29 cellular contexts compared by ENCODE assay signal in the genomic region with DNA sequence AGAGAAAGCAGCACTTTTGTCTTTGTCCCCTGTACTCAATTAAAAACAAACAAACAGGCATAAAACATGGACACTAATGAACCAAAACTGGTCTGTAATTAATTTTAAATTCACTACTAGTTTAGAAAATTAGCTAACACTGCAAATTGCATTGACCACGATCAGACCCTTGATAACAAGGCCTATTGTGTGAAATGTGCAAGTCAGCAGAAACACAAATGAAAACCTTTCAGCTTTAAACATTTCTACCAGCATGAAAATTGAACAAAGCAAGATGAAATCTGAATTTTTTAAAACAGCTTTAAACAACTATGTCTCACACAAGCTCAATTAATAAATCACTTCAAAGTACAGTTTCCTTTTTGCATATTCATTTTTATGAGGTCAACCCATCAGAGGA.
"Had no signal": no experiment of that assay in that cellular context is flagged by ENCODE, and none has a peak within 500 bp of the region (broad histone marks: within the 10 kb centered on the region; RNA-seq: fewer than 3 reads in every experiment).

No MANE protein-coding gene starts in this region.

- FAIRE-seq: bronchial epithelial cell, endometrium, TTC549 had no signal

- H3K36me3 ChIP-seq: left ventricle myocardium inferior, neutrophil, ovary, upper lobe of right lung had no signal

- H3K9me3 ChIP-seq: mucosa of descending colon, neutrophil, ovary, psoas muscle, upper lobe of right lung had no signal

- H3K4me3 ChIP-seq: left ventricle myocardium inferior, mucosa of descending colon, ovary, psoas muscle, smooth muscle cell, upper lobe of right lung had no signal

- H3K4me1 ChIP-seq: left ventricle myocardium inferior, psoas muscle, upper lobe of right lung had no signal

- H3K4me1 Mint-ChIP-seq: central memory CD8-positive, alpha-beta T cell; nephron; stimulated activated memory B cell treated with anti-CD40 and anti-IgM and Interleukin-4, amounts not matched to agents 10 μg/mL and 1 μg/mL and 100 μg/mL, for 72 hours; stimulated activated naive CD8-positive, alpha-beta T cell treated with anti-CD3 and anti-CD28 coated beads, Interleukin-15, amount 100 ng/mL, for 72 hours had no signal

- ATAC-seq: activated naive CD4-positive, alpha-beta T cell treated with anti-CD3 and anti-CD28 coated beads, Interleukin-2, amount 50 U/mL, for 72 hours; activated T-cell treated with anti-CD3 and anti-CD28 coated beads, Interleukin-2, amount 50 U/mL, for 72 hours; mucosa of descending colon; psoas muscle; stimulated activated memory B cell treated with anti-CD40 and anti-IgM and Interleukin-4, amounts not matched to agents 10 μg/mL and 1 μg/mL and 100 μg/mL, for 72 hours; stimulated activated naive CD8-positive, alpha-beta T cell treated with anti-CD3 and anti-CD28 coated beads, Interleukin-15, amount 100 ng/mL, for 72 hours; upper lobe of right lung had no signal

- H3K4me3 Mint-ChIP-seq: activated T-cell treated with anti-CD3 and anti-CD28 coated beads, Interleukin-2, amount 50 U/mL, for 72 hours; central memory CD8-positive, alpha-beta T cell; dendritic cell treated with granulocyte-macrophage colony-stimulating factor and Interleukin-4, amounts not matched to agents 40 ng/mL and 50 ng/mL, for 4 days; nephron; stimulated activated memory B cell treated with anti-CD40 and anti-IgM and Interleukin-4, amounts not matched to agents 10 μg/mL and 1 μg/mL and 100 μg/mL, for 72 hours; stimulated activated naive CD8-positive, alpha-beta T cell treated with anti-CD3 and anti-CD28 coated beads, Interleukin-15, amount 100 ng/mL, for 72 hours had no signal

- H3K4me2 ChIP-seq: smooth muscle cell had no signal

- H3K27me3 ChIP-seq: neutrophil, ovary, upper lobe of right lung had no signal

- H3K36me3 Mint-ChIP-seq: activated naive CD4-positive, alpha-beta T cell treated with anti-CD3 and anti-CD28 coated beads, Interleukin-2, amount 50 U/mL, for 72 hours; stimulated activated memory B cell treated with anti-CD40 and anti-IgM and Interleukin-4, amounts not matched to agents 10 μg/mL and 1 μg/mL and 100 μg/mL, for 72 hours had no signal

- H3K27me3 Mint-ChIP-seq: dendritic cell treated with granulocyte-macrophage colony-stimulating factor and Interleukin-4, amounts not matched to agents 40 ng/mL and 50 ng/mL, for 4 days; stimulated activated naive CD8-positive, alpha-beta T cell treated with anti-CD3 and anti-CD28 coated beads, Interleukin-15, amount 100 ng/mL, for 72 hours had no signal

- H3K27ac ChIP-seq: left ventricle myocardium inferior, neutrophil, ovary, psoas muscle, upper lobe of right lung, VCaP had no signal

- H3K27ac Mint-ChIP-seq: activated naive CD4-positive, alpha-beta T cell treated with anti-CD3 and anti-CD28 coated beads, Interleukin-2, amount 50 U/mL, for 72 hours; activated T-cell treated with anti-CD3 and anti-CD28 coated beads, Interleukin-2, amount 50 U/mL, for 72 hours; dendritic cell treated with granulocyte-macrophage colony-stimulating factor and Interleukin-4, amounts not matched to agents 40 ng/mL and 50 ng/mL, for 4 days; nephron; stimulated activated memory B cell treated with anti-CD40 and anti-IgM and Interleukin-4, amounts not matched to agents 10 μg/mL and 1 μg/mL and 100 μg/mL, for 72 hours; stimulated activated naive CD8-positive, alpha-beta T cell treated with anti-CD3 and anti-CD28 coated beads, Interleukin-15, amount 100 ng/mL, for 72 hours had no signal

- DNase-seq: activated CD4-positive, alpha-beta T cell treated with anti-CD3 and anti-CD28 coated beads for 4 hours; activated CD4-positive, alpha-beta T cell treated with anti-CD3 and anti-CD28 coated beads, Interleukin-2, amount 50 U/mL, for 4 hours; activated naive CD4-positive, alpha-beta T cell; activated T-cell treated with anti-CD3 and anti-CD28 coated beads for 4 hours; activated T-cell treated with anti-CD3 and anti-CD28 coated beads, Interleukin-2, amount 50 U/mL, for 72 hours; effector CD4-positive, alpha-beta T cell; islet precursor cell; left ventricle myocardium inferior; mucosa of descending colon; ovary; psoas muscle; stimulated activated CD4-positive, alpha-beta T cell treated with anti-CD3 and anti-CD28 coated beads, Interleukin-1b, Interleukin-23, amount 100 ng/mL, for 48 hours; stimulated activated CD4-positive, alpha-beta T cell treated with anti-CD3 and anti-CD28 coated beads, Interleukin-4, amount 100 ng/mL, for 4 hours; stimulated activated CD8-positive, alpha-beta memory T cell treated with anti-CD3 and anti-CD28 coated beads, Interleukin-4, amount 100 ng/mL, for 48 hours; stimulated activated naive CD8-positive, alpha-beta T cell treated with anti-CD3 and anti-CD28 coated beads, Interleukin-15, amount 100 ng/mL, for 72 hours; substantia nigra; T-helper 9 cell; upper lobe of right lung had no signal
